7 cellular contexts compared by ENCODE assay signal in genomic region chr6:38586992-38587391, GRCh38.
"Had no signal": no experiment of that assay in that cellular context is flagged by ENCODE, and none has a peak within 500 bp of the region (broad histone marks: within the 10 kb centered on the region; RNA-seq: fewer than 3 reads in every experiment).

No MANE protein-coding gene starts in this region.

- H3K27ac ChIP-seq: HL-60 had no signal

- ATAC-seq: HepG2, K562 had no signal

- H3K4me3 Mint-ChIP-seq: IgD-negative memory B cell had no signal

- H3K27me3 Mint-ChIP-seq: IgD-negative memory B cell had no signal

- H3K4me3 ChIP-seq: K562 had no signal

- DNase-seq: IMR-90, KBM-7, KG1 had no signal
